ENCODE assay signal across 8 cellular contexts in genomic region chr6:123803456-123803861, GRCh38. TPM values are rescaled to one million over a fixed set of nuclear protein-coding genes. Genes with fewer than 3 reads are reported as not detected.
DNase-seq lines count a peak whose midpoint lies in the region; ATAC-seq lines count a peak whose summit lies in the region.

No MANE protein-coding gene starts in this region.

- H3K36me3 ChIP-seq in iPS-15b (ENCODE audit: control insufficient read depth, insufficient read depth, low read length) = no peaks in the 10 kb centered on the region

- peaks cover 68% of the 10 kb centered on the region for H3K27me3 ChIP-seq in iPS-15b (ENCODE audit: control insufficient read depth, insufficient read depth, low read length)

- peaks cover 44% of the 10 kb centered on the region for H3K27me3 Mint-ChIP-seq in activated T-helper 1 cell treated with anti-CD3 and anti-CD28 coated beads, Interleukin-12 subunit alpha, Interleukin-12 subunit beta, Interleukin-2, Interleukin-4 antibody, amounts not matched to agents 30 ng/mL and 10 ng/mL and 1 ng/mL, durations not matched to agents 14 hours and 24 hours and 36 hours (ENCODE audit: insufficient read depth)

- no peak overlapping the region for H3K27ac Mint-ChIP-seq in activated T-helper 1 cell treated with anti-CD3 and anti-CD28 coated beads, Interleukin-12 subunit alpha, Interleukin-12 subunit beta, Interleukin-2, Interleukin-4 antibody, amounts not matched to agents 30 ng/mL and 10 ng/mL and 1 ng/mL, durations not matched to agents 14 hours and 24 hours and 36 hours

- H3K4me3 Mint-ChIP-seq in activated T-helper 1 cell treated with anti-CD3 and anti-CD28 coated beads, Interleukin-12 subunit alpha, Interleukin-12 subunit beta, Interleukin-2, Interleukin-4 antibody, amounts not matched to agents 30 ng/mL and 10 ng/mL and 1 ng/mL, durations not matched to agents 14 hours and 24 hours and 36 hours = peak overlapping the region; percentile 26

- H3K9me3 ChIP-seq in iPS-15b (ENCODE audit: control insufficient read depth, insufficient read depth, low read length) = no peaks in the 10 kb centered on the region

- H3K36me3 Mint-ChIP-seq in activated T-helper 1 cell treated with anti-CD3 and anti-CD28 coated beads, Interleukin-12 subunit alpha, Interleukin-12 subunit beta, Interleukin-2, Interleukin-4 antibody, amounts not matched to agents 30 ng/mL and 10 ng/mL and 1 ng/mL, durations not matched to agents 14 hours and 24 hours and 36 hours (ENCODE audit: low read depth) = no peaks in the 10 kb centered on the region

- no peak overlapping the region for H3K9ac ChIP-seq in iPS-15b (ENCODE audit: low read depth, low read length)

- H3K9me3 Mint-ChIP-seq in activated T-helper 1 cell treated with anti-CD3 and anti-CD28 coated beads, Interleukin-12 subunit alpha, Interleukin-12 subunit beta, Interleukin-2, Interleukin-4 antibody, amounts not matched to agents 30 ng/mL and 10 ng/mL and 1 ng/mL, durations not matched to agents 14 hours and 24 hours and 36 hours = no peaks in the 10 kb centered on the region

- H3K4me1 Mint-ChIP-seq in activated T-helper 1 cell treated with anti-CD3 and anti-CD28 coated beads, Interleukin-12 subunit alpha, Interleukin-12 subunit beta, Interleukin-2, Interleukin-4 antibody, amounts not matched to agents 30 ng/mL and 10 ng/mL and 1 ng/mL, durations not matched to agents 14 hours and 24 hours and 36 hours (ENCODE audit: low read depth) = peaks cover 10% of the 10 kb centered on the region

- intact Hi-C loops in activated T-helper 1 cell treated with anti-CD3 and anti-CD28 coated beads, Interleukin-12 subunit alpha, Interleukin-12 subunit beta, Interleukin-2, Interleukin-4 antibody, amounts not matched to agents 30 ng/mL and 10 ng/mL and 1 ng/mL, durations not matched to agents 14 hours and 24 hours and 36 hours (cut with micrococcal nuclease) = no loop called here

- no peaks in the 10 kb centered on the region for H3K4me1 ChIP-seq in iPS-15b (ENCODE audit: control insufficient read depth, insufficient read depth, low read length)

- peak overlapping the region; percentile 66 for H3K4me3 ChIP-seq in iPS-15b (ENCODE audit: low read depth, low read length)

- ATAC-seq in GM19023 (IDR thresholded peaks at IDR 0.05; ENCODE audit: unreplicated experiment) (peak; percentile 23), HG02678 (IDR thresholded peaks at IDR 0.05; ENCODE audit: unreplicated experiment) (peak; percentile 35)

- no peak for DNase-seq in activated T-helper 1 cell treated with anti-CD3 and anti-CD28 coated beads, Interleukin-12 subunit alpha, Interleukin-12 subunit beta, Interleukin-2, Interleukin-4 antibody, amounts not matched to agents 30 ng/mL and 10 ng/mL and 1 ng/mL, durations not matched to agents 14 hours and 24 hours and 36 hours (ENCODE audit: low spot score)
- DNase-seq in superior temporal gyrus (ENCODE audit: extremely low spot score) (peak; percentile 28), inferior parietal cortex (ENCODE audit: extremely low spot score) (no peak), NCI-H345 (lab: John Stamatoyannopoulos, UW) (no peak), HT-29 (ENCODE audit: low spot score) (no peak)

RNA-seq across cellular contexts. Expression of gene NKAIN2, which starts 0.2 kb away (rescaled TPM):
- total RNA-seq in activated T-helper 1 cell treated with anti-CD3 and anti-CD28 coated beads, Interleukin-12 subunit alpha, Interleukin-12 subunit beta, Interleukin-2, Interleukin-4 antibody, amounts not matched to agents 30 ng/mL and 10 ng/mL and 1 ng/mL, durations not matched to agents 14 hours and 24 hours and 36 hours = not detected in 2 replicates
- 0.03 and 0.13 TPM in 2 replicates for total RNA-seq in HT-29 (2014; rRNA removed; shearing (Covaris generic))
